In the genomic region with DNA sequence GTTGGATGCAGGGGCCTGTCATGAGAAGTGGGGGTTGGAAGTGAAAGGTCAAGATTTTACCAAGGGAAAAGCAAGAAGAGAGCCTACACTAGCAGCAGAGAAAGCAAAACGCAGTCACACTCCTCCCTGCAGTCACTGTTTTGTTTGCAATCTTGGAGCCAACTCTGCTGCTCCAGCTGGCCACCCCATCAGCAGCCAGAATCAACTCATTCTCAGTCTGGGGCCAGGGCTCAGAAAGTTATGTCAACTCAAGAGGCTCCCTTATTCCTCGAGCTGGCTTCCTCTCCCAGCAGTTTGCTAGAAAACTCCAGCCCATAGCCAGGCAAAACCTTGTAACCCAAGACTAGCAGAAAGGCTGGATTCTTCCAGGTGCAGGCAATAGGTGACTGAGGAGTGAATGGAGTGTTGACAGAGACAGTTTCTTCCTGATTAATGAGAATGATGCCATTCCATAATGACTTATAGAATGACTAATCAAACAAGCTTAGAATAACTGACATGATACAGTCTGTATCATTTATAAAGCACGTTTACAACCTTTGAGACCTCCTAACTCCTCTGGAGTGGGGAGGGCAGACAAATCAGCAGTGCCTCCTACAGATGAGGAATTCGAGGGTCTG, we compare ENCODE assay signal across 12 cellular contexts. TPM values are rescaled to one million over a fixed set of nuclear protein-coding genes. Genes with fewer than 3 reads are reported as not detected.
DNase-seq lines count a peak whose midpoint lies in the region; ATAC-seq, FAIRE-seq and TF ChIP-seq lines count a peak whose summit lies in the region.
"Had no signal": no experiment of that assay in that cellular context is flagged by ENCODE, and none has a peak within 500 bp of the region (broad histone marks: within the 10 kb centered on the region; RNA-seq: fewer than 3 reads in every experiment).

No MANE protein-coding gene starts in this region.

- ATAC-seq in pancreas = peak; percentile 62 to 80 (median 72)
- no peak for ATAC-seq in GM18520 (IDR thresholded peaks at IDR 0.05; ENCODE audit: unreplicated experiment)
- ATAC-seq in GM19455 (IDR thresholded peaks at IDR 0.05; ENCODE audit: unreplicated experiment) = no peak
- no peak for ATAC-seq in HG02870 (IDR thresholded peaks at IDR 0.05; ENCODE audit: unreplicated experiment)
- ATAC-seq in GM19467 (IDR thresholded peaks at IDR 0.05; ENCODE audit: unreplicated experiment) = no peak
- ATAC-seq: CD8-positive, alpha-beta T cell; HCT116 had no signal

- DNase-seq in ELR (ENCODE audit: low read depth) = peak; percentile 16
- peak; percentile 77 for DNase-seq in SHP77 treated with DMSO at 0.1 percent for 48 hours (lab: John Stamatoyannopoulos, UW)
- DNase-seq in fibroblast of villous mesenchyme (ENCODE audit: low read depth) = peak; percentile 70
- peak in 3 of 6 donors; percentile 24 to 39 (median 31) for DNase-seq in pancreas
- DNase-seq: CD8-positive, alpha-beta T cell; SJCRH30 had no signal

- no peaks in the 10 kb centered on the region for H3K36me3 ChIP-seq in pancreas

- H3K27ac ChIP-seq in pancreas = no peak overlapping the region
- H3K27ac ChIP-seq: SJCRH30 had no signal

- H3K4me1 ChIP-seq in pancreas = no peaks in the 10 kb centered on the region
- H3K4me1 ChIP-seq: SJCRH30 had no signal

- H3K9me3 ChIP-seq in pancreas = no peaks in the 10 kb centered on the region
- H3K9me3 ChIP-seq: SJCRH30 had no signal

- 31 to 35% methylated on average over 4 of the region's 4 CpGs for WGBS in pancreas, 2 donors

- no peak for FAIRE-seq in pancreas (lab: Jason Lieb, UNC)

- intact Hi-C loops in pancreas (cut with DNase I) = loop anchor here in 1 of 3 donors (5.0 to 10.0 kb wide), 3 partner anchors 67 to 317 kb away; no protein-coding TSS in a partner anchor

- H3K27me3 ChIP-seq in pancreas = no peaks in the 10 kb centered on the region
- H3K27me3 ChIP-seq: SJCRH30 had no signal

- no peak for TF ChIP-seq CTCF in fibroblast of villous mesenchyme (IDR thresholded peaks at IDR 0.05; ENCODE audit: insufficient read depth, low read depth, low read length)
- no peak for TF ChIP-seq CTCF in pancreas (IDR thresholded peaks at IDR 0.05)

- H3K4me3 ChIP-seq in fibroblast of villous mesenchyme (ENCODE audit: low read depth, low read length) (no peak overlapping the region), pancreas (no peak overlapping the region)
- H3K4me3 ChIP-seq: SJCRH30 had no signal

RNA-seq across cellular contexts. Expression of a gene that starts 53.4 kb away (rescaled TPM):
- 2.6 and 11.9 TPM in 2 replicates for total RNA-seq in fibroblast of villous mesenchyme
- total RNA-seq in pancreas = under 1 TPM in 3 of 6 donors, not detected in 3; 0.20 to 0.94 (median 0.92) TPM
- under 1 TPM; 0.19 to 0.38 TPM for polyA plus RNA-seq in pancreas
- total RNA-seq: activated CD8-positive, alpha-beta memory T cell treated with anti-CD3 and anti-CD28 coated beads for 36 hours; CD8-positive, alpha-beta T cell; SJCRH30 had no signal

Comparison
In these comparisons a context has a peak if more than half of its experiments do, and no peak if none do; other contexts are left out.
1. ATAC-seq: peak in pancreas (4 of 4); none in GM18520 (single experiment), GM19455 (single experiment), HG02870 (single experiment) and GM19467 (single experiment).